In the genomic region with DNA sequence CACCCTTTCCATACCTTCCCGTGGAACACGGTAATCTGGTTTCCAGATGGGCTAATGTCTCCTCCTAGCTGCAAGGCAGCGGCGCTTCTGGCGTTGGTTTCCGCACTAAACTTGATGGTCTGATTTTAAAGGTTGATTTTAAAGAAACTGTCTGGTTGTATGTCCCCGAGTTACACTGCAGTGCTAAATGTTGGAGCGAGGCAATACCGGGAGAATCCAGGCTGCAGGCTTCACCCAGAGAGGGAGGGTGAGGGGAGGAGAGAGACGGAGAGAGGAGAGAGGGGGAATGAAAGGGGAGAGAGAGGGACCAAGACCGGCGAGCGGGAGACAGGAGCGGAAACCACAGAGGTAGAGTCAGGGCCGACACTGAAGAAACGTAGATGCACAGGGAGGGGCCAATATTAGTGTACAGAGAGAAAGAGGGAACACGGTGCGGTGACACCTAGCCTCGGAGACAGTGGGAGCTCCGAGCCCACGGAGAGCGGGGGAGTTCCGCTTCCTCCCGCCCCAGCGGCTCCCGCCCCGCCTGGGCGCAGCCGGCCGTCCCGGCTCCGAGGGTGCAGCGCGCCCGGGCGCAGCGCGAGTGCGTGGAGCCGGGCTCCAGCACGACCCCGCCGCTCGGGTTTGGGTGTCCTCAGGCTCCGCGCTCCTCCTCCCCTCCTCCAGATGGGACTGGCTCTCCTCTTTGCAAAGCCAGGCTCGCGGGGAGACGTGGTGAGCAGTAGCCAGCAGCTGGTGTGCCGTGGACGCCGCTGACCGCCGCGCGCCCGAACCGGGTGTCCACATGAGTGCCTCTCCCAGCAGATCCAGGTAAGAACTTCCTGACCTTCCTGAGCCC, we compare ENCODE assay signal across 8 cellular contexts.
DNase-seq lines count a peak whose midpoint lies in the region; ATAC-seq, FAIRE-seq and TF ChIP-seq lines count a peak whose summit lies in the region.

No MANE protein-coding gene starts in this region.

- peak; percentile 21 for DNase-seq in DMS53 treated with DMSO at 0.1 percent for 48 hours (lab: John Stamatoyannopoulos, UW; ENCODE audit: unreplicated experiment)
- DNase-seq in NCI-H82 treated with DMSO at 0.1 percent for 48 hours (lab: John Stamatoyannopoulos, UW; ENCODE audit: unreplicated experiment) = peak; percentile 32
- DNase-seq in GM12878 (ENCODE audit: low read depth, low spot score) = peak; percentile 34
- DNase-seq in islet precursor cell = peak; percentile 66
- peak; percentile 53 for DNase-seq in stimulated activated naive CD8-positive, alpha-beta T cell treated with anti-CD3 and anti-CD28 coated beads, Interleukin-15, Interleukin-2, amounts not matched to agents 100 U/mL and 50 U/mL, for 24 hours
- DNase-seq in NCI-H510A treated with DMSO at 0.1 percent for 48 hours (lab: John Stamatoyannopoulos, UW) = no peak

- in situ Hi-C loops in GM12878 (cut with MboI) = no loop called here

- BruUV-seq in GM12878 (replicated peaks; lab: Mats Ljungman, UMichigan) = no TSS peak

- H3K9ac ChIP-seq in GM12878 (ENCODE audit: control insufficient read depth, insufficient read depth, low read length) = peak overlapping the region; percentile 50; the same call in 1 of the 2 replicates

- no peaks in the 10 kb centered on the region for H3K9me3 ChIP-seq in GM12878 (replicated peaks; ENCODE audit: control insufficient read depth, insufficient read depth, low read length)

- H3K36me3 ChIP-seq in GM12878 (ENCODE audit: control insufficient read depth in 2 of 2, insufficient read depth in 2 of 2, low read length in 1 of 2) = no peaks in the 10 kb centered on the region

- no peaks in the 10 kb centered on the region for H3K27me3 ChIP-seq in GM12878 (replicated peaks in 1 of 2; ENCODE audit: control insufficient read depth in 2 of 2, insufficient read depth in 2 of 2, low read length in 1 of 2)

- peak overlapping the region; percentile 69 for H3K4me2 ChIP-seq in GM12878 (ENCODE audit: control insufficient read depth, insufficient read depth)

- POLR2A ChIA-PET in GM12878 (lab: Charles Lee) = interaction anchor here (0.5 to 1.9 kb wide), 5 partner anchors 10 to 294 kb away, joined by 3 to 7 read pairs (median 3); no protein-coding TSS in a partner anchor

- WGBS in GM12878 (ENCODE audit: insufficient coverage, insufficient replicate concordance, low lambda C conversion rate, missing lambda C conversion rate) = 4% methylated on average over 24 of the region's 58 CpGs

- H3K27ac ChIP-seq in GM12878 (ENCODE audit: control insufficient read depth, insufficient read depth) = peak overlapping the region; percentile 27; the same call in 1 of the 2 replicates

- no peaks in the 10 kb centered on the region for H4K20me1 ChIP-seq in GM12878 (ENCODE audit: control insufficient read depth, insufficient read depth)

- RAD21 ChIA-PET in GM12878 (lab: Charles Lee; ENCODE audit: unreplicated experiment) = interaction anchor here (1.2 to 7.9 kb wide), 7 partner anchors 24 to 121 kb away, joined by 3 to 67 read pairs (median 9); no protein-coding TSS in a partner anchor

- peak overlapping the region; percentile 91 for H3K4me3 ChIP-seq in GM12878

- H2AFZ ChIP-seq in GM12878 (ENCODE audit: control insufficient read depth, low read depth, low read length) = peak overlapping the region; percentile 82

- peaks cover 7% of the 10 kb centered on the region; the same call in 1 of the 2 replicates for H3K4me1 ChIP-seq in GM12878 (ENCODE audit: control insufficient read depth, insufficient read depth, low read length)

- intact Hi-C loops in GM12878 (cut with micrococcal nuclease; ENCODE audit: unreplicated experiment) = loop anchor here (1.0 kb wide), 1 partner anchor 56 kb away; no protein-coding TSS in a partner anchor

- H3K79me2 ChIP-seq in GM12878 (ENCODE audit: control insufficient read depth, insufficient read depth, low read length) = peaks cover 31% of the 10 kb centered on the region

- TF ChIP-seq RAD21 in GM12878 (IDR thresholded peaks at IDR 0.05; ENCODE audit: insufficient read depth, low read depth, low read length) = peak; percentile 56

- TF ChIP-seq EP300 in GM12878 (IDR thresholded peaks at IDR 0.05; ENCODE audit: borderline replicate concordance in 1 of 2, control insufficient read depth in 1 of 2, low read depth in 2 of 2, low read length in 2 of 2) = no peak

- CTCF ChIA-PET in GM12878 (lab: Yijun Ruan, JAX) = interaction anchor here (0.6 to 6.3 kb wide), 17 partner anchors 9 to 121 kb away, joined by 3 to 51 read pairs (median 4); no protein-coding TSS in a partner anchor

- TF ChIP-seq POLR2A in GM12878 (IDR thresholded peaks at IDR 0.05; ENCODE audit: low read depth, low read length) = peak; percentile 76

- peak; percentile 79 for FAIRE-seq in GM12878 (lab: Jason Lieb, UNC)

- peak; percentile 20 to 43 (median 27); a peak in 4 of 6 replicates for TF ChIP-seq CTCF in GM12878 (IDR thresholded peaks at IDR 0.05 in 2 of 3, conservative IDR thresholded peaks at IDR 0.05 in 1 of 3; ENCODE audit: control insufficient read depth in 2 of 3, extremely low read depth in 1 of 3, insufficient read depth in 1 of 3, low read depth in 3 of 3, low read length in 3 of 3)

- ATAC-seq in GM21786 (IDR thresholded peaks at IDR 0.05; ENCODE audit: unreplicated experiment) (peak; percentile 58), GM12878 (peak; percentile 80), HG02763 (IDR thresholded peaks at IDR 0.05; ENCODE audit: unreplicated experiment) (no peak)
- ATAC-seq in stimulated activated naive CD8-positive, alpha-beta T cell treated with anti-CD3 and anti-CD28 coated beads, Interleukin-15, Interleukin-2, amounts not matched to agents 100 U/mL and 50 U/mL, for 24 hours = peak; percentile 60

- SMC1A ChIA-PET in GM12878 (lab: Charles Lee; ENCODE audit: uncharacterized antibody, unreplicated experiment) = interaction anchor here (0.6 to 8.8 kb wide), 18 partner anchors 11 to 1987 kb away, joined by 3 to 60 read pairs (median 4); no protein-coding TSS in a partner anchor

TF ChIP-seq in GM12878, 131 proteins besides CTCF, POLR2A, EP300 and RAD21 (continues in another document):
- TF ChIP-seq, protein P1, sequence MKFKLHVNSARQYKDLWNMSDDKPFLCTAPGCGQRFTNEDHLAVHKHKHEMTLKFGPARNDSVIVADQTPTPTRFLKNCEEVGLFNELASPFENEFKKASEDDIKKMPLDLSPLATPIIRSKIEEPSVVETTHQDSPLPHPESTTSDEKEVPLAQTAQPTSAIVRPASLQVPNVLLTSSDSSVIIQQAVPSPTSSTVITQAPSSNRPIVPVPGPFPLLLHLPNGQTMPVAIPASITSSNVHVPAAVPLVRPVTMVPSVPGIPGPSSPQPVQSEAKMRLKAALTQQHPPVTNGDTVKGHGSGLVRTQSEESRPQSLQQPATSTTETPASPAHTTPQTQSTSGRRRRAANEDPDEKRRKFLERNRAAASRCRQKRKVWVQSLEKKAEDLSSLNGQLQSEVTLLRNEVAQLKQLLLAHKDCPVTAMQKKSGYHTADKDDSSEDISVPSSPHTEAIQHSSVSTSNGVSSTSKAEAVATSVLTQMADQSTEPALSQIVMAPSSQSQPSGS (IDR thresholded peaks at IDR 0.05; ENCODE audit: low read length) = no peak
- peak; percentile 55 for TF ChIP-seq SPI1 (IDR thresholded peaks at IDR 0.05; ENCODE audit: borderline replicate concordance, insufficient read depth, low read depth, low read length)
- no peak for TF ChIP-seq SIN3A (IDR thresholded peaks at IDR 0.05; ENCODE audit: low read depth, low read length)
- TF ChIP-seq ZNF384 (IDR thresholded peaks at IDR 0.05; ENCODE audit: borderline replicate concordance, low read depth, low read length) = no peak
- TF ChIP-seq, protein P2, sequence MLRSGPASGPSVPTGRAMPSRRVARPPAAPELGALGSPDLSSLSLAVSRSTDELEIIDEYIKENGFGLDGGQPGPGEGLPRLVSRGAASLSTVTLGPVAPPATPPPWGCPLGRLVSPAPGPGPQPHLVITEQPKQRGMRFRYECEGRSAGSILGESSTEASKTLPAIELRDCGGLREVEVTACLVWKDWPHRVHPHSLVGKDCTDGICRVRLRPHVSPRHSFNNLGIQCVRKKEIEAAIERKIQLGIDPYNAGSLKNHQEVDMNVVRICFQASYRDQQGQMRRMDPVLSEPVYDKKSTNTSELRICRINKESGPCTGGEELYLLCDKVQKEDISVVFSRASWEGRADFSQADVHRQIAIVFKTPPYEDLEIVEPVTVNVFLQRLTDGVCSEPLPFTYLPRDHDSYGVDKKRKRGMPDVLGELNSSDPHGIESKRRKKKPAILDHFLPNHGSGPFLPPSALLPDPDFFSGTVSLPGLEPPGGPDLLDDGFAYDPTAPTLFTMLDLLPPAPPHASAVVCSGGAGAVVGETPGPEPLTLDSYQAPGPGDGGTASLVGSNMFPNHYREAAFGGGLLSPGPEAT (IDR thresholded peaks at IDR 0.05; ENCODE audit: low read depth) = peak; percentile 46; the same call in 1 of the 2 replicates
- peak; percentile 57; the same call in 1 of the 2 replicates for TF ChIP-seq DPF2 (IDR thresholded peaks at IDR 0.05)
- peak; percentile 92 for TF ChIP-seq RUNX3 (IDR thresholded peaks at IDR 0.05; ENCODE audit: low read length)
- peak; percentile 75 for TF ChIP-seq CREM (IDR thresholded peaks at IDR 0.05; ENCODE audit: low read depth)
- TF ChIP-seq PML (IDR thresholded peaks at IDR 0.05; ENCODE audit: low read length) = peak; percentile 67; the same call in 1 of the 2 replicates
- TF ChIP-seq, protein P3, sequence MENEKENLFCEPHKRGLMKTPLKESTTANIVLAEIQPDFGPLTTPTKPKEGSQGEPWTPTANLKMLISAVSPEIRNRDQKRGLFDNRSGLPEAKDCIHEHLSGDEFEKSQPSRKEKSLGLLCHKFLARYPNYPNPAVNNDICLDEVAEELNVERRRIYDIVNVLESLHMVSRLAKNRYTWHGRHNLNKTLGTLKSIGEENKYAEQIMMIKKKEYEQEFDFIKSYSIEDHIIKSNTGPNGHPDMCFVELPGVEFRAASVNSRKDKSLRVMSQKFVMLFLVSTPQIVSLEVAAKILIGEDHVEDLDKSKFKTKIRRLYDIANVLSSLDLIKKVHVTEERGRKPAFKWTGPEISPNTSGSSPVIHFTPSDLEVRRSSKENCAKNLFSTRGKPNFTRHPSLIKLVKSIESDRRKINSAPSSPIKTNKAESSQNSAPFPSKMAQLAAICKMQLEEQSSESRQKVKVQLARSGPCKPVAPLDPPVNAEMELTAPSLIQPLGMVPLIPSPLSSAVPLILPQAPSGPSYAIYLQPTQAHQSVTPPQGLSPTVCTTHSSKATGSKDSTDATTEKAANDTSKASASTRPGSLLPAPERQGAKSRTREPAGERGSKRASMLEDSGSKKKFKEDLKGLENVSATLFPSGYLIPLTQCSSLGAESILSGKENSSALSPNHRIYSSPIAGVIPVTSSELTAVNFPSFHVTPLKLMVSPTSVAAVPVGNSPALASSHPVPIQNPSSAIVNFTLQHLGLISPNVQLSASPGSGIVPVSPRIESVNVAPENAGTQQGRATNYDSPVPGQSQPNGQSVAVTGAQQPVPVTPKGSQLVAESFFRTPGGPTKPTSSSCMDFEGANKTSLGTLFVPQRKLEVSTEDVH (IDR thresholded peaks at IDR 0.05; ENCODE audit: low read depth, partially characterized antibody) = no peak
- TF ChIP-seq RAD51 (IDR thresholded peaks at IDR 0.05) = no peak
- TF ChIP-seq SMAD5 (IDR thresholded peaks at IDR 0.05; ENCODE audit: low read depth) = 0 out of 2 replicates have a peak, but pooled peaks have one; percentile 43
